Comparison of ENCODE assay signal across 22 cellular contexts in genomic region chr16:7650446-7650845, GRCh38.
DNase-seq lines count a peak whose midpoint lies in the region; ATAC-seq, FAIRE-seq and TF ChIP-seq lines count a peak whose summit lies in the region.
"Had no signal": no experiment of that assay in that cellular context is flagged by ENCODE, and none has a peak within 500 bp of the region (broad histone marks: within the 10 kb centered on the region; RNA-seq: fewer than 3 reads in every experiment).

No MANE protein-coding gene starts in this region.

- no peaks in the 10 kb centered on the region for H3K9me3 ChIP-seq in H9 (ENCODE audit: control insufficient read depth, low read depth, low read length)
- H3K9me3 ChIP-seq: BLaER1 had no signal

- H3K56ac ChIP-seq in H9 (ENCODE audit: insufficient read length, low read depth, low read length), result no peak overlapping the region

- no peaks in the 10 kb centered on the region for H3K9me3 Mint-ChIP-seq in H9
- peaks cover 0 to 8% (median 0%) of the 10 kb centered on the region in 5 experiments for H3K9me3 Mint-ChIP-seq in brain
- no peaks in the 10 kb centered on the region for H3K9me3 Mint-ChIP-seq in nephron
- peaks cover 11% of the 10 kb centered on the region for H3K9me3 Mint-ChIP-seq in natural killer cell treated with Interleukin-12 subunit alpha and Interleukin-12 subunit beta and Interleukin-15 and Interleukin-18, amount 100 ng/mL, for 72 hours
- H3K9me3 Mint-ChIP-seq: GM23338 had no signal

- H3K23me2 ChIP-seq in H9 (ENCODE audit: insufficient read length, low read depth, low read length, poor library complexity, severe bottlenecking), result no peaks in the 10 kb centered on the region

- no peak overlapping the region for H2AK5ac ChIP-seq in H9 (ENCODE audit: insufficient read length, low read length)

- H2BK120ac ChIP-seq in H9 (ENCODE audit: low read depth, low read length, poor library complexity, severe bottlenecking), result no peak overlapping the region

- H3K4me2 ChIP-seq in H9 (ENCODE audit: insufficient read depth, insufficient read length, low read length), result no peak overlapping the region
- H3K4me2 ChIP-seq: BLaER1, GM23338, KMS-11 had no signal

- H2BK20ac ChIP-seq in H9 (ENCODE audit: low read depth, low read length, poor library complexity, severe bottlenecking), result no peak overlapping the region

- H3K23ac ChIP-seq in H9 (ENCODE audit: insufficient read length, low read depth, low read length), result no peak overlapping the region

- H4K8ac ChIP-seq in H9 (replicated peaks; ENCODE audit: insufficient read length, low read depth, low read length), result no peak overlapping the region

- no peak overlapping the region for H2BK5ac ChIP-seq in H9 (ENCODE audit: insufficient read length, low read length)

- H2AFZ ChIP-seq in H9 (ENCODE audit: low read length), result no peak overlapping the region
- H2AFZ ChIP-seq: GM23338 had no signal

- H3K27ac ChIP-seq in H9 (ENCODE audit: insufficient read length, low read depth, low read length), result no peak overlapping the region
- H3K27ac ChIP-seq: BLaER1, KMS-11 had no signal

- H2BK12ac ChIP-seq in H9 (ENCODE audit: insufficient read length, low read depth, low read length), result no peak overlapping the region

- no peak overlapping the region for H3K9ac ChIP-seq in H9 (ENCODE audit: extremely low read depth, insufficient read length, low read length)
- H3K9ac ChIP-seq: BLaER1, KMS-11 had no signal

- H3K4me3 Mint-ChIP-seq in H9 (no peak overlapping the region), brain (peak overlapping the region in 2 of 5 experiments; percentile 21 to 63), nephron (no peak overlapping the region)
- no peak overlapping the region for H3K4me3 Mint-ChIP-seq in natural killer cell treated with Interleukin-12 subunit alpha and Interleukin-12 subunit beta and Interleukin-15 and Interleukin-18, amount 100 ng/mL, for 72 hours
- H3K4me3 Mint-ChIP-seq: CD14-positive monocyte; CD4-positive, alpha-beta memory T cell; GM23338 had no signal

- H3K4ac ChIP-seq in H9 (ENCODE audit: low read depth, low read length), result no peak overlapping the region

- peak overlapping the region in 1 of 3 experiments; percentile 65; a peak in 2 of 7 replicates for H3K27ac Mint-ChIP-seq in H9
- H3K27ac Mint-ChIP-seq in brain, result peak overlapping the region; percentile 42 to 93 (median 66)
- H3K27ac Mint-ChIP-seq in nephron, result peak overlapping the region in 2 of 3 experiments; percentile 31 to 65
- no peak overlapping the region for H3K27ac Mint-ChIP-seq in natural killer cell treated with Interleukin-12 subunit alpha and Interleukin-12 subunit beta and Interleukin-15 and Interleukin-18, amount 100 ng/mL, for 72 hours
- H3K27ac Mint-ChIP-seq: CD14-positive monocyte; CD4-positive, alpha-beta memory T cell; GM23338 had no signal

- peak overlapping the region; percentile 42 for H3K18ac ChIP-seq in H9 (ENCODE audit: insufficient read length, low read depth, low read length)

- H4K5ac ChIP-seq in H9 (ENCODE audit: insufficient read length, low read depth, low read length), result no peak overlapping the region

- H4K91ac ChIP-seq in H9 (ENCODE audit: insufficient read length, low read depth, low read length), result no peak overlapping the region

- no peak overlapping the region for H3K14ac ChIP-seq in H9 (ENCODE audit: insufficient read depth, low read length)

- H4K20me1 ChIP-seq in H9 (ENCODE audit: control insufficient read depth, insufficient read depth, insufficient read length), result no peaks in the 10 kb centered on the region
- H4K20me1 ChIP-seq: BLaER1 had no signal

- WGBS in H9 (ENCODE audit: extremely low coverage, insufficient read length, low lambda C conversion rate), result no CpG with 5 or more reads among the region's 4 CpGs

- no peaks in the 10 kb centered on the region for H3K36me3 Mint-ChIP-seq in H9 (ENCODE audit: insufficient read depth in 1 of 3, low read depth in 3 of 3)
- no peaks in the 10 kb centered on the region for H3K36me3 Mint-ChIP-seq in brain
- H3K36me3 Mint-ChIP-seq in nephron (ENCODE audit: low read depth), result no peaks in the 10 kb centered on the region
- no peaks in the 10 kb centered on the region for H3K36me3 Mint-ChIP-seq in natural killer cell treated with Interleukin-12 subunit alpha and Interleukin-12 subunit beta and Interleukin-15 and Interleukin-18, amount 100 ng/mL, for 72 hours
- H3K36me3 Mint-ChIP-seq: CD14-positive monocyte; CD4-positive, alpha-beta memory T cell had no signal

- H3K79me1 ChIP-seq in H9 (ENCODE audit: insufficient read depth, low read depth, low read length, poor library complexity, severe bottlenecking), result no peaks in the 10 kb centered on the region

- H3K27me3 Mint-ChIP-seq in H9 (ENCODE audit: low read depth), result no peaks in the 10 kb centered on the region
- peaks cover 3% of the 10 kb centered on the region for H3K27me3 Mint-ChIP-seq in brain
- H3K27me3 Mint-ChIP-seq in nephron (ENCODE audit: low read depth), result peaks cover 6% of the 10 kb centered on the region
- no peaks in the 10 kb centered on the region for H3K27me3 Mint-ChIP-seq in natural killer cell treated with Interleukin-12 subunit alpha and Interleukin-12 subunit beta and Interleukin-15 and Interleukin-18, amount 100 ng/mL, for 72 hours
- H3K27me3 Mint-ChIP-seq: CD4-positive, alpha-beta memory T cell had no signal

- TF ChIP-seq CTCF in H9 (conservative IDR thresholded peaks at IDR 0.05) (no peak), brain (conservative IDR thresholded peaks at IDR 0.05) (no peak), nephron (IDR thresholded peaks at IDR 0.05; ENCODE audit: unreplicated experiment in 3 of 3) (no peak)

- H3K4me1 ChIP-seq in H9 (ENCODE audit: insufficient read depth, low read length), result peaks cover 6% of the 10 kb centered on the region; the same call in 1 of the 2 replicates
- H3K4me1 ChIP-seq: BLaER1 had no signal

- no peak overlapping the region for H2BK15ac ChIP-seq in H9 (ENCODE audit: low read depth, low read length)

- ATAC-seq in GM18502 (IDR thresholded peaks at IDR 0.05; ENCODE audit: poor library complexity, unreplicated experiment), result no peak
- ATAC-seq in natural killer cell treated with Interleukin-12 subunit alpha and Interleukin-12 subunit beta and Interleukin-15 and Interleukin-18, amount 100 ng/mL, for 72 hours, result no peak
- ATAC-seq: GM12878, GM23338 had no signal

- peak; percentile 5 for DNase-seq in Ammon's horn (ENCODE audit: low spot score)
- DNase-seq in H9, result no peak
- no peak for DNase-seq in COLO668 (lab: John Stamatoyannopoulos, UW; ENCODE audit: unreplicated experiment)
- DNase-seq in natural killer cell treated with Interleukin-12 subunit alpha and Interleukin-12 subunit beta and Interleukin-15 and Interleukin-18, amount 100 ng/mL, for 72 hours (ENCODE audit: low spot score), result no peak
- DNase-seq in RCC 7860 (ENCODE audit: low spot score), result no peak
- DNase-seq: AML-193; Calu3; CD4-positive, alpha-beta memory T cell; DMS 273 treated with DMSO at 0.1 percent for 48 hours; DMS53; DND-41; EL; H7 had no signal

- H3K4me1 Mint-ChIP-seq in H9 (peaks cover 23 to 31% of the 10 kb centered on the region in 2 experiments), brain (peaks cover 40% of the 10 kb centered on the region), nephron (peaks cover 30% of the 10 kb centered on the region)
- no peaks in the 10 kb centered on the region for H3K4me1 Mint-ChIP-seq in natural killer cell treated with Interleukin-12 subunit alpha and Interleukin-12 subunit beta and Interleukin-15 and Interleukin-18, amount 100 ng/mL, for 72 hours (ENCODE audit: low read depth in 2 of 2)
- H3K4me1 Mint-ChIP-seq: CD14-positive monocyte; CD4-positive, alpha-beta memory T cell had no signal

- no peaks in the 10 kb centered on the region for H3K27me3 ChIP-seq in H9 (ENCODE audit: insufficient read depth, low read length)
- H3K27me3 ChIP-seq: BLaER1 had no signal

- FAIRE-seq in RCC 7860 (lab: Jason Lieb, UNC), result no peak
- FAIRE-seq: A204.1, GM12878 had no signal

- H3K79me2 ChIP-seq in H9 (ENCODE audit: insufficient read depth, low read length), result no peaks in the 10 kb centered on the region

- H3T11ph ChIP-seq in H9 (ENCODE audit: low read length), result no peak overlapping the region

Comparison
In these comparisons a context has a peak if more than half of its experiments do, and no peak if none do; other contexts are left out.
1. H3K27ac Mint-ChIP-seq: peak in brain (5 of 5) and nephron (2 of 3); none in natural killer cell treated with Interleukin-12 subunit alpha and Interleukin-12 subunit beta and Interleukin-15 and Interleukin-18, amount 100 ng/mL, for 72 hours (0 of 2).